ENCODE assay signal across 20 cellular contexts in the genomic region with DNA sequence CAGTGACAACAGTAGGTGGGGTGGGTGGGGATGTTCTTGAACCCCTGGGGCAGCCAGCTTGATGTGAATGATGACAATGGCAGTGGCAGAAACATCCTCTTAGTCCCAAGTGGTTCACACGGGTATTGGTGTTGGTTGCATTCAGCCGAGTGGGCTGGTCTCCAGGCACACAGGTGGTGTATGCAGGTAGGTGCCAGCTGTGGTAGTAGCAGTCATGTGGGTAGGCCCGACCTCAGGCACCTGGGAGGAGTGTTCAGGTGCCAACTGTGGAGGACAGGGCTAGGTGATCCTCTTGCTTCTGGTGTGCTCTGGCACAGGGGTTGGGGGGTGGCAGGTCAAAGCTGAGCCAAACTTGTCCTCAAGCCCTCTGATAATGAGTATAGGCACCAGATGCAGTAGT.
"Had no signal": no experiment of that assay in that cellular context is flagged by ENCODE, and none has a peak within 500 bp of the region (broad histone marks: within the 10 kb centered on the region; RNA-seq: fewer than 3 reads in every experiment).

No MANE protein-coding gene starts in this region.

- FAIRE-seq: RCC 7860 had no signal

- H3K27me3 ChIP-seq: SJSA1 had no signal

- H3K4me3 ChIP-seq: SJSA1, SK-N-MC had no signal

- DNase-seq: KBM-7, MV-4-11, NCI-H1048, NCI-H1105, NCI-H1417, NCI-H1436 treated with DMSO at 0.1 percent for 48 hours, NCI-H1694, NCI-H187 treated with DMSO at 0.1 percent for 48 hours, NCI-H2029 treated with DMSO at 0.1 percent for 48 hours, NCI-H2227 treated with DMSO at 0.1 percent for 48 hours, NCI-H524, NCI-H526 treated with DMSO at 0.1 percent for 48 hours, NCI-H774, Right ventricle myocardium superior, RPMI8226, SIG-M5 had no signal

- H3K4me1 ChIP-seq: SJSA1 had no signal

- H3K9me3 ChIP-seq: SJSA1 had no signal

- H3K27ac ChIP-seq: HL-60, SJSA1, SK-N-MC had no signal
